24 cellular contexts compared by ENCODE assay signal in the genomic region with DNA sequence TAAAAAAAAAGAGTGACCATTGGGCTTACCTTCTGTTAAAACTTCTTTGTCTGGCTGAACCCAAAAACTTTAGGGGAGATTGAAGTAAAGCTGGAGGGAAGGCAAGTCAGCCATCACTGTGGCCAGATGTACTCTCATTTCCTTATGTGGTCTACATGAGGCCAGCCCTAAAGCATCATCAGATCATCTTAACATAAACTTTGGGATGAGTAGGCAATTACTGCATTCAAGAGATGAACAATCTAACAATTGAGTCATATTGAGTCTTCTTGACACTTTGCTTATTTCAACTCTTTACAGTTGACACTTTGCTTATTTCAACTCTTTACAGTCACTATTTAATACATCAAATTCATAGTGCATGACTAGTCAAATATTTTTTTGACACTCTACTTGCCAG.
DNase-seq lines count a peak whose midpoint lies in the region; ATAC-seq and TF ChIP-seq lines count a peak whose summit lies in the region.
"Had no signal": no experiment of that assay in that cellular context is flagged by ENCODE, and none has a peak within 500 bp of the region (broad histone marks: within the 10 kb centered on the region; RNA-seq: fewer than 3 reads in every experiment).

No MANE protein-coding gene starts in this region.

- peaks cover 1 to 4% of the 10 kb centered on the region in 2 donors for H3K9me3 Mint-ChIP-seq in activated T-cell treated with anti-CD3 and anti-CD28 coated beads, Interleukin-2, amount 50 U/mL, for 72 hours
- peaks cover 2% of the 10 kb centered on the region for H3K9me3 Mint-ChIP-seq in activated T-cell treated with anti-CD3 and anti-CD28 coated beads, Interleukin-2, amount 50 U/mL, for 24 hours
- H3K9me3 Mint-ChIP-seq: natural killer cell treated with Interleukin-12 subunit alpha and Interleukin-12 subunit beta and Interleukin-15 and Interleukin-18, amount 100 ng/mL, for 72 hours had no signal

- H3K18ac ChIP-seq in IMR-90 (ENCODE audit: low read depth, low read length) = peak overlapping the region; percentile 98

- DNase-seq in activated T-cell treated with anti-CD3 and anti-CD28 coated beads, Interleukin-2, amount 50 U/mL, for 72 hours = peak; percentile 9 to 20
- no peak for DNase-seq in activated T-cell treated with anti-CD3 and anti-CD28 coated beads, Interleukin-2, amount 50 U/mL, for 24 hours
- peak; percentile 96 for DNase-seq in IMR-90
- peak; percentile 18 for DNase-seq in choroid plexus epithelial cell (ENCODE audit: low read depth)
- DNase-seq in stimulated activated naive CD8-positive, alpha-beta T cell treated with anti-CD3 and anti-CD28 coated beads, Interleukin-15, Interleukin-2, amounts not matched to agents 100 U/mL and 50 U/mL, for 24 hours = no peak
- DNase-seq in SHP77 treated with DMSO at 0.1 percent for 48 hours (lab: John Stamatoyannopoulos, UW) = no peak
- DNase-seq: activated CD4-positive, alpha-beta T cell treated with anti-CD3 and anti-CD28 coated beads, Interleukin-2, amount 50 U/mL, for 4 hours; activated naive CD4-positive, alpha-beta T cell treated with anti-CD3 and anti-CD28 coated beads, Interleukin-2, amount 50 U/mL, for 16 hours; activated T-cell treated with anti-CD3 and anti-CD28 coated beads for 4 hours; body of pancreas; CD4-positive, CD25-positive, alpha-beta regulatory T cell; DMS79 treated with DMSO at 0.1 percent for 48 hours; mesendoderm; NCI-H1417; Right ventricle myocardium superior; stimulated activated CD4-positive, alpha-beta T cell treated with anti-CD3 and anti-CD28 coated beads, Interleukin-4, amount 100 ng/mL, for 24 hours; substantia nigra; uterus had no signal

- H3K4me3 ChIP-seq in IMR-90 (ENCODE audit: insufficient read depth, low read depth, low read length) = no peak overlapping the region
- no peak overlapping the region for H3K4me3 ChIP-seq in choroid plexus epithelial cell (ENCODE audit: low read depth, low read length)
- H3K4me3 ChIP-seq: body of pancreas, coronary artery, gastroesophageal sphincter, prostate gland, uterus had no signal

- peak overlapping the region; percentile 27 to 59; a peak in 3 of 4 replicates for H4K8ac ChIP-seq in IMR-90 (ENCODE audit: low read depth in 2 of 2, low read length in 2 of 2)

- H3K27ac ChIP-seq in IMR-90 (ENCODE audit: insufficient read depth, low read length) = peak overlapping the region; percentile 2; the same call in 1 of the 2 replicates
- H3K27ac ChIP-seq: body of pancreas, coronary artery, gastroesophageal sphincter, prostate gland, uterus had no signal

- no peak for TF ChIP-seq POLR2A in IMR-90 (IDR thresholded peaks at IDR 0.05; ENCODE audit: low read depth, low read length)

- H3K9me1 ChIP-seq in IMR-90 (ENCODE audit: insufficient read depth, low read length) = no peaks in the 10 kb centered on the region

- H4K5ac ChIP-seq in IMR-90 (ENCODE audit: low read depth, low read length) = no peak overlapping the region

- no peak overlapping the region for H2BK20ac ChIP-seq in IMR-90 (ENCODE audit: low read depth, low read length)

- H3K36me3 Mint-ChIP-seq in activated T-cell treated with anti-CD3 and anti-CD28 coated beads, Interleukin-2, amount 50 U/mL, for 72 hours (ENCODE audit: insufficient read depth in 2 of 2) = peaks cover 0 to 2% of the 10 kb centered on the region in 2 donors
- H3K36me3 Mint-ChIP-seq in activated T-cell treated with anti-CD3 and anti-CD28 coated beads, Interleukin-2, amount 50 U/mL, for 24 hours (ENCODE audit: low read depth) = no peaks in the 10 kb centered on the region
- H3K36me3 Mint-ChIP-seq: CD4-positive, CD25-positive, alpha-beta regulatory T cell had no signal

- no peak overlapping the region for H3K4me3 Mint-ChIP-seq in activated T-cell treated with anti-CD3 and anti-CD28 coated beads, Interleukin-2, amount 50 U/mL, for 72 hours
- no peak overlapping the region for H3K4me3 Mint-ChIP-seq in activated T-cell treated with anti-CD3 and anti-CD28 coated beads, Interleukin-2, amount 50 U/mL, for 24 hours
- H3K4me3 Mint-ChIP-seq: natural killer cell treated with Interleukin-12 subunit alpha and Interleukin-12 subunit beta and Interleukin-15 and Interleukin-18, amount 100 ng/mL, for 72 hours had no signal

- no peak overlapping the region for H3K4me2 ChIP-seq in IMR-90 (ENCODE audit: low read depth, low read length)

- no peaks in the 10 kb centered on the region for H3K9me3 ChIP-seq in IMR-90 (ENCODE audit: control insufficient read depth, insufficient read depth, low read length)
- H3K9me3 ChIP-seq: body of pancreas, gastroesophageal sphincter, prostate gland, uterus had no signal

- no peak overlapping the region for H2AFZ ChIP-seq in IMR-90 (replicated peaks; ENCODE audit: low read length, poor library complexity)

- intact Hi-C loops in IMR-90 (cut with micrococcal nuclease) = loop anchor here (5.0 kb wide), 1 partner anchor 38 kb away; no protein-coding TSS in a partner anchor

- in situ Hi-C loops in IMR-90 (cut with MboI; ENCODE audit: low sequenced_read_pairs) = no loop called here

- H4K20me1 ChIP-seq in IMR-90 (ENCODE audit: insufficient read depth, low read length) = no peaks in the 10 kb centered on the region

- H3K4me1 Mint-ChIP-seq in activated T-cell treated with anti-CD3 and anti-CD28 coated beads, Interleukin-2, amount 50 U/mL, for 72 hours (ENCODE audit: low read depth) = peaks cover 10% of the 10 kb centered on the region
- H3K4me1 Mint-ChIP-seq in activated T-cell treated with anti-CD3 and anti-CD28 coated beads, Interleukin-2, amount 50 U/mL, for 24 hours (ENCODE audit: low read depth) = peaks cover 7% of the 10 kb centered on the region
- H3K4me1 Mint-ChIP-seq: CD4-positive, CD25-positive, alpha-beta regulatory T cell had no signal

- H4K91ac ChIP-seq in IMR-90 (ENCODE audit: insufficient read depth, low read depth, low read length) = no peak overlapping the region

- H3K79me1 ChIP-seq in IMR-90 (ENCODE audit: low read depth in 1 of 2, low read length in 2 of 2) = no peaks in the 10 kb centered on the region

- H2BK120ac ChIP-seq in IMR-90 (ENCODE audit: low read depth, low read length) = peak overlapping the region; percentile 88; the same call in 1 of the 2 replicates

- no peaks in the 10 kb centered on the region for H3K27me3 ChIP-seq in IMR-90 (ENCODE audit: control insufficient read depth, insufficient read depth, low read length)
- H3K27me3 ChIP-seq: body of pancreas, gastroesophageal sphincter, uterus had no signal

- ATAC-seq in activated T-cell treated with anti-CD3 and anti-CD28 coated beads, Interleukin-2, amount 50 U/mL, for 72 hours (replicated peaks in 1 of 2) = peak; percentile 99 to 100
- peak; percentile 96 for ATAC-seq in IMR-90 (ENCODE audit: low read depth)
- ATAC-seq in stimulated activated naive CD8-positive, alpha-beta T cell treated with anti-CD3 and anti-CD28 coated beads, Interleukin-15, Interleukin-2, amounts not matched to agents 100 U/mL and 50 U/mL, for 24 hours = peak; percentile 69
- ATAC-seq in HG02884 (IDR thresholded peaks at IDR 0.05; ENCODE audit: unreplicated experiment) = no peak
- ATAC-seq in GM21737 (IDR thresholded peaks at IDR 0.05; ENCODE audit: unreplicated experiment) = no peak
- ATAC-seq: body of pancreas, gastroesophageal sphincter had no signal

- H2BK5ac ChIP-seq in IMR-90 (ENCODE audit: low read depth, low read length, poor library complexity, severe bottlenecking) = peak overlapping the region; percentile 87

- CTCF ChIA-PET in IMR-90 (lab: Yijun Ruan, JAX) = interaction anchor here (1.1 kb wide), 1 partner anchor 377 kb away, joined by 10 read pairs; no protein-coding TSS in a partner anchor

- H2AK9ac ChIP-seq in IMR-90 (replicated peaks; ENCODE audit: low read depth, low read length, poor library complexity) = no peak overlapping the region

- TF ChIP-seq CTCF in IMR-90 (conservative IDR thresholded peaks at IDR 0.05; ENCODE audit: low read depth, low read length) (no peak), choroid plexus epithelial cell (conservative IDR thresholded peaks at IDR 0.05; ENCODE audit: low read depth, low read length) (no peak)

- peaks cover 22% of the 10 kb centered on the region for H3K27me3 Mint-ChIP-seq in activated T-cell treated with anti-CD3 and anti-CD28 coated beads, Interleukin-2, amount 50 U/mL, for 72 hours (ENCODE audit: low read depth)
- H3K27me3 Mint-ChIP-seq in activated T-cell treated with anti-CD3 and anti-CD28 coated beads, Interleukin-2, amount 50 U/mL, for 24 hours = peaks cover 3% of the 10 kb centered on the region

- H3K4ac ChIP-seq in IMR-90 (ENCODE audit: low read depth, low read length) = peak overlapping the region; percentile 69; the same call in 1 of the 2 replicates

- dilution Hi-C loops in IMR-90 (cut with HindIII; ENCODE audit: low sequenced_read_pairs, unreplicated experiment) = no loop called here

- TF ChIP-seq RAD21 in IMR-90 (IDR thresholded peaks at IDR 0.05; ENCODE audit: low read length) = 0 out of 2 replicates have a peak, but pooled peaks have one; percentile 21

- no peak overlapping the region for H2BK15ac ChIP-seq in IMR-90 (ENCODE audit: low read depth, low read length)

- no peak overlapping the region for H3K9ac ChIP-seq in IMR-90 (ENCODE audit: low read depth, low read length)

- no peak overlapping the region for H3K27ac Mint-ChIP-seq in activated T-cell treated with anti-CD3 and anti-CD28 coated beads, Interleukin-2, amount 50 U/mL, for 72 hours
- no peak overlapping the region for H3K27ac Mint-ChIP-seq in activated T-cell treated with anti-CD3 and anti-CD28 coated beads, Interleukin-2, amount 50 U/mL, for 24 hours
- H3K27ac Mint-ChIP-seq: CD4-positive, CD25-positive, alpha-beta regulatory T cell; natural killer cell treated with Interleukin-12 subunit alpha and Interleukin-12 subunit beta and Interleukin-15 and Interleukin-18, amount 100 ng/mL, for 72 hours had no signal

- H3K4me1 ChIP-seq in IMR-90 (ENCODE audit: control insufficient read depth, insufficient read depth, low read length) = peaks cover 2% of the 10 kb centered on the region; the same call in 1 of the 2 replicates
- H3K4me1 ChIP-seq: body of pancreas, prostate gland, uterus had no signal

- POLR2A ChIA-PET in IMR-90 (lab: Charles Lee; ENCODE audit: unreplicated experiment) = interaction anchor here (1.3 kb wide), 1 partner anchor 11 kb away, joined by 3 read pairs; no protein-coding TSS in a partner anchor

- H3K36me3 ChIP-seq in IMR-90 (ENCODE audit: control insufficient read depth, insufficient read depth, low read length) = no peaks in the 10 kb centered on the region
- H3K36me3 ChIP-seq: gastroesophageal sphincter, prostate gland, uterus had no signal

- H2AK5ac ChIP-seq in IMR-90 (ENCODE audit: low read depth, low read length) = no peak overlapping the region

- no TSS peak for BruUV-seq in IMR-90 (replicated peaks; lab: Mats Ljungman, UMichigan)

- no peak overlapping the region for H3K14ac ChIP-seq in IMR-90 (replicated peaks; ENCODE audit: low read depth, low read length)

- no peak overlapping the region for H3K56ac ChIP-seq in IMR-90 (ENCODE audit: extremely low read depth, insufficient read depth, low read length)

- no peak overlapping the region; the same call in 1 of the 2 replicates for H3K23ac ChIP-seq in IMR-90 (ENCODE audit: low read depth, low read length)

TF ChIP-seq in IMR-90, 13 proteins besides CTCF, POLR2A, EP300 and RAD21 (continues in another document):
- TF ChIP-seq CHD1 (IDR thresholded peaks at IDR 0.05; ENCODE audit: low read depth, low read length) = no peak
- no peak for TF ChIP-seq BHLHE40 (IDR thresholded peaks at IDR 0.05; ENCODE audit: low read depth, low read length)
- no peak for TF ChIP-seq MAZ (IDR thresholded peaks at IDR 0.05; ENCODE audit: borderline replicate concordance, low read depth, low read length)

Comparison
In these comparisons a context has a peak if more than half of its experiments do, and no peak if none do; other contexts are left out.
1. DNase-seq: peak in activated T-cell treated with anti-CD3 and anti-CD28 coated beads, Interleukin-2, amount 50 U/mL, for 72 hours (2 of 2), IMR-90 (single experiment) and choroid plexus epithelial cell (single experiment); none in activated T-cell treated with anti-CD3 and anti-CD28 coated beads, Interleukin-2, amount 50 U/mL, for 24 hours (single experiment), stimulated activated naive CD8-positive, alpha-beta T cell treated with anti-CD3 and anti-CD28 coated beads, Interleukin-15, Interleukin-2, amounts not matched to agents 100 U/mL and 50 U/mL, for 24 hours (single experiment) and SHP77 treated with DMSO at 0.1 percent for 48 hours (single experiment).
2. ATAC-seq: peak in activated T-cell treated with anti-CD3 and anti-CD28 coated beads, Interleukin-2, amount 50 U/mL, for 72 hours (2 of 2), IMR-90 (single experiment) and stimulated activated naive CD8-positive, alpha-beta T cell treated with anti-CD3 and anti-CD28 coated beads, Interleukin-15, Interleukin-2, amounts not matched to agents 100 U/mL and 50 U/mL, for 24 hours (single experiment); none in HG02884 (single experiment) and GM21737 (single experiment).